ENCODE assay signal across 9 cellular contexts in genomic region chr2:7057865-7058400, GRCh38.
A peak's percentile ranks its signal among the peaks of the same experiment; 100 is the strongest.
DNase-seq lines count a peak whose midpoint lies in the region; ATAC-seq and TF ChIP-seq lines count a peak whose summit lies in the region.
"Had no signal": no experiment of that assay in that cellular context is flagged by ENCODE, and none has a peak within 500 bp of the region (broad histone marks: within the 10 kb centered on the region; RNA-seq: fewer than 3 reads in every experiment).

No MANE protein-coding gene starts in this region.

- POLR2A ChIA-PET in RWPE1 (lab: Yijun Ruan, JAX; ENCODE audit: low non-redundant PET) = no interaction called here

- no peak overlapping the region for H3K4me3 Mint-ChIP-seq in activated CD8-positive, alpha-beta memory T cell treated with anti-CD3 and anti-CD28 coated beads, Interleukin-2, amount 10 ng/mL, durations not matched to agents 7 days and 5 days
- H3K4me3 Mint-ChIP-seq in stimulated activated naive B cell treated with anti-CD40 and anti-IgM and Interleukin-4, amounts not matched to agents 10 μg/mL and 1 μg/mL and 100 μg/mL, for 72 hours = peak overlapping the region; percentile 19 to 28
- H3K4me3 Mint-ChIP-seq: nephron had no signal

- no peaks in the 10 kb centered on the region for H3K27me3 ChIP-seq in left ventricle myocardium inferior (ENCODE audit: low read depth)

- H3K4me3 ChIP-seq in left ventricle myocardium inferior = no peak overlapping the region

- intact Hi-C loops in left ventricle myocardium inferior (cut with micrococcal nuclease) = no loop called here

- H3K27me3 Mint-ChIP-seq in activated CD8-positive, alpha-beta memory T cell treated with anti-CD3 and anti-CD28 coated beads, Interleukin-2, amount 10 ng/mL, durations not matched to agents 7 days and 5 days = no peaks in the 10 kb centered on the region
- peaks cover 5 to 6% of the 10 kb centered on the region in 2 donors for H3K27me3 Mint-ChIP-seq in stimulated activated naive B cell treated with anti-CD40 and anti-IgM and Interleukin-4, amounts not matched to agents 10 μg/mL and 1 μg/mL and 100 μg/mL, for 72 hours

- H3K9me3 Mint-ChIP-seq in activated CD8-positive, alpha-beta memory T cell treated with anti-CD3 and anti-CD28 coated beads, Interleukin-2, amount 10 ng/mL, durations not matched to agents 7 days and 5 days (ENCODE audit: low read depth) = no peaks in the 10 kb centered on the region
- peaks cover 0 to 2% of the 10 kb centered on the region in 2 donors for H3K9me3 Mint-ChIP-seq in stimulated activated naive B cell treated with anti-CD40 and anti-IgM and Interleukin-4, amounts not matched to agents 10 μg/mL and 1 μg/mL and 100 μg/mL, for 72 hours

- no peaks in the 10 kb centered on the region for H3K9me3 ChIP-seq in left ventricle myocardium inferior (replicated peaks)

- TF ChIP-seq CTCF in RWPE1 (conservative IDR thresholded peaks at IDR 0.05; ENCODE audit: low read depth) = no peak
- TF ChIP-seq CTCF in left ventricle myocardium inferior (IDR thresholded peaks at IDR 0.05; ENCODE audit: borderline replicate concordance) = no peak

- ATAC-seq in activated CD8-positive, alpha-beta memory T cell treated with anti-CD3 and anti-CD28 coated beads, Interleukin-2, amount 10 ng/mL, durations not matched to agents 7 days and 5 days = peak; percentile 49
- peak; percentile 60 for ATAC-seq in HG03159 (IDR thresholded peaks at IDR 0.05; ENCODE audit: unreplicated experiment)
- ATAC-seq in stimulated activated naive B cell treated with anti-CD40 and anti-IgM and Interleukin-4, amounts not matched to agents 10 μg/mL and 1 μg/mL and 100 μg/mL, for 72 hours (replicated peaks) = peak; percentile 84 to 87

- peak overlapping the region; percentile 77 for H3K27ac Mint-ChIP-seq in activated CD8-positive, alpha-beta memory T cell treated with anti-CD3 and anti-CD28 coated beads, Interleukin-2, amount 10 ng/mL, durations not matched to agents 7 days and 5 days
- peak overlapping the region; percentile 62 for H3K27ac Mint-ChIP-seq in stimulated activated naive B cell treated with anti-CD40 and anti-IgM and Interleukin-4, amounts not matched to agents 10 μg/mL and 1 μg/mL and 100 μg/mL, for 72 hours

- peaks cover 24% of the 10 kb centered on the region for H3K4me1 Mint-ChIP-seq in activated CD8-positive, alpha-beta memory T cell treated with anti-CD3 and anti-CD28 coated beads, Interleukin-2, amount 10 ng/mL, durations not matched to agents 7 days and 5 days
- peaks cover 22 to 33% of the 10 kb centered on the region in 2 donors for H3K4me1 Mint-ChIP-seq in stimulated activated naive B cell treated with anti-CD40 and anti-IgM and Interleukin-4, amounts not matched to agents 10 μg/mL and 1 μg/mL and 100 μg/mL, for 72 hours

- H3K36me3 Mint-ChIP-seq in activated CD8-positive, alpha-beta memory T cell treated with anti-CD3 and anti-CD28 coated beads, Interleukin-2, amount 10 ng/mL, durations not matched to agents 7 days and 5 days = peaks cover 5% of the 10 kb centered on the region
- H3K36me3 Mint-ChIP-seq in stimulated activated naive B cell treated with anti-CD40 and anti-IgM and Interleukin-4, amounts not matched to agents 10 μg/mL and 1 μg/mL and 100 μg/mL, for 72 hours = peaks cover 0 to under 1% of the 10 kb centered on the region in 2 donors

- CTCF ChIA-PET in activated CD8-positive, alpha-beta memory T cell treated with anti-CD3 and anti-CD28 coated beads, Interleukin-2, amount 10 ng/mL, durations not matched to agents 7 days and 5 days (lab: Charles Lee) = interaction anchor here (0.6 to 3.4 kb wide), 7 partner anchors 9 to 192 kb away, joined by 3 to 23 read pairs (median 4); partner anchors contain the start of gene CMPK2
- CTCF ChIA-PET in RWPE1 (lab: Yijun Ruan, JAX) = no interaction called here

- no peaks in the 10 kb centered on the region for H3K36me3 ChIP-seq in left ventricle myocardium inferior

- no peak overlapping the region for H3K27ac ChIP-seq in RWPE1
- no peak overlapping the region for H3K27ac ChIP-seq in left ventricle myocardium inferior (replicated peaks)

- DNase-seq in activated CD8-positive, alpha-beta memory T cell treated with anti-CD3 and anti-CD28 coated beads, Interleukin-2, amount 10 ng/mL, durations not matched to agents 7 days and 5 days = no peak
- DNase-seq in activated CD8-positive, alpha-beta memory T cell treated with anti-CD3 and anti-CD28 coated beads, Interleukin-2, amount 50 U/mL, for 4 hours = no peak
- DNase-seq in NOMO-1 treated with DMSO at 0.1 percent for 48 hours (lab: John Stamatoyannopoulos, UW; ENCODE audit: unreplicated experiment) (peak; percentile 60), RWPE1 (ENCODE audit: low spot score) (no peak), left ventricle myocardium inferior (no peak), cerebellar nuclear complex (lab: John Stamatoyannopoulos, UW) (no peak)
- no peak for DNase-seq in stimulated activated naive B cell treated with anti-CD40 and anti-IgM and Interleukin-4, amounts not matched to agents 10 μg/mL and 1 μg/mL and 100 μg/mL, for 72 hours

- no peaks in the 10 kb centered on the region for H3K4me1 ChIP-seq in left ventricle myocardium inferior
